Comparison of ENCODE assay signal across 20 cellular contexts in the genomic region with DNA sequence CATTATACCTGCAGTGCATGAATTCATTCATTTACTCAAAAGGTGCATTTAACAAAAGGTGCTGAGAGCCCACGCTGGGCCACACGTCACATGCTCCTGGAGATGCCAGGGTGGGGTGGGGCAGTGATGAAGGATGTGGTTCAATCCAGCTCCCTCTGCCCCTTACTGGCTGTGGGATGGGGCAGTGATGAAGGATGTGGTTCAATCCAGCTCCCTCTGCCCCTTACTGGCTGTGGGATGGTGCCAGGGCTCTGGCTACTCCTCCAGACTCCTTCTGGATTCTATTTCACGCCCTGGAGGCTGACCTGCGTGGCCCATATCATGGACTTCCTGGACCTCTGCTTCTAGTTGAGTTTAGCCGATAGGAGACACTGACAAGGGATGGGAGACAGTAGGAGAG. TPM values are rescaled to one million over a fixed set of nuclear protein-coding genes. Genes with fewer than 3 reads are reported as not detected.
DNase-seq lines count a peak whose midpoint lies in the region; ATAC-seq and TF ChIP-seq lines count a peak whose summit lies in the region.
"Had no signal": no experiment of that assay in that cellular context is flagged by ENCODE, and none has a peak within 500 bp of the region (broad histone marks: within the 10 kb centered on the region; RNA-seq: fewer than 3 reads in every experiment).

No MANE protein-coding gene starts in this region.

- ATAC-seq in SK-N-SH treated with all-trans-retinoic acid at 6 μM for 48 hours (no peak), HG03108 (IDR thresholded peaks at IDR 0.05; ENCODE audit: unreplicated experiment) (no peak)
- ATAC-seq: A549; CD8-positive, alpha-beta T cell had no signal

- POLR2A ChIA-PET in SK-N-SH (lab: Yijun Ruan, JAX) = no interaction called here

- H2AFZ ChIP-seq in SK-N-SH (ENCODE audit: low read depth) = no peak overlapping the region

- H3K27ac ChIP-seq in SK-N-SH (ENCODE audit: low read depth in 2 of 2, low read length in 1 of 2) = no peak overlapping the region
- no peak overlapping the region for H3K27ac ChIP-seq in suprapubic skin
- H3K27ac ChIP-seq: 22Rv1; A549; BLaER1 treated with 17β-estradiol and CSF1 and Interleukin-3, amounts not matched to agents 10 nM and 100 nM had no signal

- no peaks in the 10 kb centered on the region for H3K9me3 ChIP-seq in SK-N-SH
- no peaks in the 10 kb centered on the region for H3K9me3 ChIP-seq in suprapubic skin
- H3K9me3 ChIP-seq: A549; BE2C; BLaER1 treated with 17β-estradiol and CSF1 and Interleukin-3, amounts not matched to agents 10 nM and 100 nM; Caco-2; HAP-1 had no signal

- no peaks in the 10 kb centered on the region for H3K9me2 ChIP-seq in SK-N-SH

- TF ChIP-seq EP300 in SK-N-SH (IDR thresholded peaks at IDR 0.05; ENCODE audit: borderline replicate concordance in 1 of 2, low read depth in 1 of 2, low read length in 1 of 2) = no peak
- no peak for TF ChIP-seq EP300 in suprapubic skin (IDR thresholded peaks at IDR 0.05)

- H3K4me1 ChIP-seq in SK-N-SH (ENCODE audit: control insufficient read depth in 1 of 2, insufficient read depth in 2 of 2, low read depth in 1 of 2, low read length in 1 of 2) = peaks cover 0 to 5% of the 10 kb centered on the region in 2 experiments; a peak in 1 of 4 replicates
- peaks cover 7% of the 10 kb centered on the region for H3K4me1 ChIP-seq in suprapubic skin
- H3K4me1 ChIP-seq: BE2C, Caco-2, HAP-1 had no signal

- intact Hi-C loops in posterior vena cava (cut with DNase I) = no loop called here

- no peak overlapping the region for H3K9ac ChIP-seq in SK-N-SH
- H3K9ac ChIP-seq: BLaER1 treated with 17β-estradiol and CSF1 and Interleukin-3, amounts not matched to agents 10 nM and 100 nM had no signal

- no peaks in the 10 kb centered on the region for H3F3A ChIP-seq in SK-N-SH (replicated peaks; ENCODE audit: insufficient read depth)

- DNase-seq in SK-N-SH (peak; percentile 31), posterior vena cava (ENCODE audit: low spot score) (peak; percentile 59), suprapubic skin (ENCODE audit: low spot score in 2 of 2) (peak; percentile 20 to 43), A172 (ENCODE audit: low spot score) (no peak)
- DNase-seq: ACHN; AML-193; BE2C; Caco-2; CD4-positive, CD25-positive, alpha-beta regulatory T cell; CD8-positive, alpha-beta T cell; DMS153; DND-41; GOT3; HFFc6 had no signal

- H3K36me3 ChIP-seq in SK-N-SH (replicated peaks in 1 of 2; ENCODE audit: control insufficient read depth in 1 of 2, insufficient read depth in 2 of 2, low read length in 1 of 2) (no peaks in the 10 kb centered on the region), suprapubic skin (no peaks in the 10 kb centered on the region)
- H3K36me3 ChIP-seq: BE2C; BLaER1 treated with 17β-estradiol and CSF1 and Interleukin-3, amounts not matched to agents 10 nM and 100 nM; HAP-1 had no signal

- 37% methylated on average over 4 of the region's 5 CpGs for WGBS in SK-N-SH (ENCODE audit: low lambda C conversion rate)
- WGBS in suprapubic skin = 89% methylated on average over 5 of the region's 5 CpGs

- H3K27me3 ChIP-seq in SK-N-SH (ENCODE audit: insufficient read depth) (no peaks in the 10 kb centered on the region), suprapubic skin (no peaks in the 10 kb centered on the region)
- H3K27me3 ChIP-seq: BE2C; BLaER1 treated with 17β-estradiol and CSF1 and Interleukin-3, amounts not matched to agents 10 nM and 100 nM had no signal

- no peak for TF ChIP-seq CTCF in SK-N-SH (IDR thresholded peaks at IDR 0.05)
- no peak for TF ChIP-seq CTCF in suprapubic skin (IDR thresholded peaks at IDR 0.05)

- no peak for TF ChIP-seq RAD21 in SK-N-SH (IDR thresholded peaks at IDR 0.05; ENCODE audit: low read length)

- H3K4me2 ChIP-seq in SK-N-SH = no peak overlapping the region
- H3K4me2 ChIP-seq: A549; BLaER1 treated with 17β-estradiol and CSF1 and Interleukin-3, amounts not matched to agents 10 nM and 100 nM had no signal

- H4K20me1 ChIP-seq in SK-N-SH (ENCODE audit: insufficient read depth) = no peaks in the 10 kb centered on the region
- H4K20me1 ChIP-seq: BLaER1 treated with 17β-estradiol and CSF1 and Interleukin-3, amounts not matched to agents 10 nM and 100 nM had no signal

- no peaks in the 10 kb centered on the region for H3K79me2 ChIP-seq in SK-N-SH (ENCODE audit: insufficient read depth)

- H3K4me3 ChIP-seq in SK-N-SH (ENCODE audit: low read depth in 2 of 2, low read length in 1 of 2) (no peak overlapping the region), suprapubic skin (no peak overlapping the region)
- H3K4me3 ChIP-seq: A549; BLaER1 treated with 17β-estradiol and CSF1 and Interleukin-3, amounts not matched to agents 10 nM and 100 nM; HAP-1 had no signal

- TF ChIP-seq POLR2A in suprapubic skin (IDR thresholded peaks at IDR 0.05) = no peak

- CTCF ChIA-PET in SK-N-SH (lab: Yijun Ruan, JAX) = no interaction called here

TF ChIP-seq in SK-N-SH, 30 proteins besides CTCF, POLR2A, EP300 and RAD21:
- no peak for TF ChIP-seq RFX5 (IDR thresholded peaks at IDR 0.05; ENCODE audit: low read length)
- TF ChIP-seq, protein P1, sequence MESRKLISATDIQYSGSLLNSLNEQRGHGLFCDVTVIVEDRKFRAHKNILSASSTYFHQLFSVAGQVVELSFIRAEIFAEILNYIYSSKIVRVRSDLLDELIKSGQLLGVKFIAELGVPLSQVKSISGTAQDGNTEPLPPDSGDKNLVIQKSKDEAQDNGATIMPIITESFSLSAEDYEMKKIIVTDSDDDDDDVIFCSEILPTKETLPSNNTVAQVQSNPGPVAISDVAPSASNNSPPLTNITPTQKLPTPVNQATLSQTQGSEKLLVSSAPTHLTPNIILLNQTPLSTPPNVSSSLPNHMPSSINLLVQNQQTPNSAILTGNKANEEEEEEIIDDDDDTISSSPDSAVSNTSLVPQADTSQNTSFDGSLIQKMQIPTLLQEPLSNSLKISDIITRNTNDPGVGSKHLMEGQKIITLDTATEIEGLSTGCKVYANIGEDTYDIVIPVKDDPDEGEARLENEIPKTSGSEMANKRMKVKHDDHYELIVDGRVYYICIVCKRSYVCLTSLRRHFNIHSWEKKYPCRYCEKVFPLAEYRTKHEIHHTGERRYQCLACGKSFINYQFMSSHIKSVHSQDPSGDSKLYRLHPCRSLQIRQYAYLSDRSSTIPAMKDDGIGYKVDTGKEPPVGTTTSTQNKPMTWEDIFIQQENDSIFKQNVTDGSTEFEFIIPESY (IDR thresholded peaks at IDR 0.05; ENCODE audit: borderline replicate concordance, low read depth) = no peak

TF ChIP-seq in SK-N-SH treated with all-trans-retinoic acid at 6 μM for 48 hours, 23 proteins besides CTCF, POLR2A, EP300 and RAD21 (continues in another document):
- TF ChIP-seq PPARA (CRISPR knock-in tag; IDR thresholded peaks at IDR 0.05; ENCODE audit: borderline replicate concordance) = no peak
- TF ChIP-seq ZFP30 (CRISPR knock-in tag; IDR thresholded peaks at IDR 0.05) = no peak
- TF ChIP-seq, protein P2, sequence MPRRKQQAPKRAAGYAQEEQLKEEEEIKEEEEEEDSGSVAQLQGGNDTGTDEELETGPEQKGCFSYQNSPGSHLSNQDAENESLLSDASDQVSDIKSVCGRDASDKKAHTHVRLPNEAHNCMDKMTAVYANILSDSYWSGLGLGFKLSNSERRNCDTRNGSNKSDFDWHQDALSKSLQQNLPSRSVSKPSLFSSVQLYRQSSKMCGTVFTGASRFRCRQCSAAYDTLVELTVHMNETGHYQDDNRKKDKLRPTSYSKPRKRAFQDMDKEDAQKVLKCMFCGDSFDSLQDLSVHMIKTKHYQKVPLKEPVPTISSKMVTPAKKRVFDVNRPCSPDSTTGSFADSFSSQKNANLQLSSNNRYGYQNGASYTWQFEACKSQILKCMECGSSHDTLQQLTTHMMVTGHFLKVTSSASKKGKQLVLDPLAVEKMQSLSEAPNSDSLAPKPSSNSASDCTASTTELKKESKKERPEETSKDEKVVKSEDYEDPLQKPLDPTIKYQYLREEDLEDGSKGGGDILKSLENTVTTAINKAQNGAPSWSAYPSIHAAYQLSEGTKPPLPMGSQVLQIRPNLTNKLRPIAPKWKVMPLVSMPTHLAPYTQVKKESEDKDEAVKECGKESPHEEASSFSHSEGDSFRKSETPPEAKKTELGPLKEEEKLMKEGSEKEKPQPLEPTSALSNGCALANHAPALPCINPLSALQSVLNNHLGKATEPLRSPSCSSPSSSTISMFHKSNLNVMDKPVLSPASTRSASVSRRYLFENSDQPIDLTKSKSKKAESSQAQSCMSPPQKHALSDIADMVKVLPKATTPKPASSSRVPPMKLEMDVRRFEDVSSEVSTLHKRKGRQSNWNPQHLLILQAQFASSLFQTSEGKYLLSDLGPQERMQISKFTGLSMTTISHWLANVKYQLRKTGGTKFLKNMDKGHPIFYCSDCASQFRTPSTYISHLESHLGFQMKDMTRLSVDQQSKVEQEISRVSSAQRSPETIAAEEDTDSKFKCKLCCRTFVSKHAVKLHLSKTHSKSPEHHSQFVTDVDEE (CRISPR knock-in tag; IDR thresholded peaks at IDR 0.05) = no peak
- TF ChIP-seq, protein P3, sequence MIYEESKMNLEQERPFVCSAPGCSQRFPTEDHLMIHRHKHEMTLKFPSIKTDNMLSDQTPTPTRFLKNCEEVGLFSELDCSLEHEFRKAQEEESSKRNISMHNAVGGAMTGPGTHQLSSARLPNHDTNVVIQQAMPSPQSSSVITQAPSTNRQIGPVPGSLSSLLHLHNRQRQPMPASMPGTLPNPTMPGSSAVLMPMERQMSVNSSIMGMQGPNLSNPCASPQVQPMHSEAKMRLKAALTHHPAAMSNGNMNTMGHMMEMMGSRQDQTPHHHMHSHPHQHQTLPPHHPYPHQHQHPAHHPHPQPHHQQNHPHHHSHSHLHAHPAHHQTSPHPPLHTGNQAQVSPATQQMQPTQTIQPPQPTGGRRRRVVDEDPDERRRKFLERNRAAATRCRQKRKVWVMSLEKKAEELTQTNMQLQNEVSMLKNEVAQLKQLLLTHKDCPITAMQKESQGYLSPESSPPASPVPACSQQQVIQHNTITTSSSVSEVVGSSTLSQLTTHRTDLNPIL (CRISPR knock-in tag; IDR thresholded peaks at IDR 0.05; ENCODE audit: low read depth) = no peak
- TF ChIP-seq, protein P4, sequence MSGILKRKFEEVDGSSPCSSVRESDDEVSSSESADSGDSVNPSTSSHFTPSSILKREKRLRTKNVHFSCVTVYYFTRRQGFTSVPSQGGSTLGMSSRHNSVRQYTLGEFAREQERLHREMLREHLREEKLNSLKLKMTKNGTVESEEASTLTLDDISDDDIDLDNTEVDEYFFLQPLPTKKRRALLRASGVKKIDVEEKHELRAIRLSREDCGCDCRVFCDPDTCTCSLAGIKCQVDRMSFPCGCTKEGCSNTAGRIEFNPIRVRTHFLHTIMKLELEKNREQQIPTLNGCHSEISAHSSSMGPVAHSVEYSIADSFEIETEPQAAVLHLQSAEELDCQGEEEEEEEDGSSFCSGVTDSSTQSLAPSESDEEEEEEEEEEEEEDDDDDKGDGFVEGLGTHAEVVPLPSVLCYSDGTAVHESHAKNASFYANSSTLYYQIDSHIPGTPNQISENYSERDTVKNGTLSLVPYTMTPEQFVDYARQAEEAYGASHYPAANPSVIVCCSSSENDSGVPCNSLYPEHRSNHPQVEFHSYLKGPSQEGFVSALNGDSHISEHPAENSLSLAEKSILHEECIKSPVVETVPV (CRISPR knock-in tag; IDR thresholded peaks at IDR 0.05) = no peak

RNA-seq across cellular contexts. Expression of a gene that starts 44.0 kb away (rescaled TPM):
- 51.5 and 69.7 TPM in 2 replicates for polyA plus RNA-seq in SK-N-SH (2012; rRNA removed)
- polyA plus RNA-seq in SK-N-SH (2012; cell fraction: cytosol; rRNA removed) = 41.0 and 63.0 TPM in 2 replicates
- 128 and 129 TPM in 2 replicates for polyA plus RNA-seq in SK-N-SH (2012; cell fraction: nucleus; rRNA removed)
- 10 to 100 TPM; 44.4 to 47.3 TPM for total RNA-seq in posterior vena cava
- 10 to 100 TPM; 19.7 to 45.7 (median 29.4) TPM for total RNA-seq in suprapubic skin
- 35.0 and 35.5 TPM in 2 replicates for total RNA-seq in A172 (2014; rRNA removed; shearing (Covaris generic))
